1 cellular context compared by ENCODE assay signal in genomic region chr11:77589521-77590193, GRCh38.
TF ChIP-seq lines count a peak whose summit lies in the region.

Gene AQP11, plus strand, starts transcription at chr11:77589953. Its CDS starts 40 bp downstream, at chr11:77589993.

TF ChIP-seq in GM23338, 12 proteins besides CTCF, POLR2A, EP300 and RAD21 (continued from another document):
- no peak for TF ChIP-seq STAT1 (IDR thresholded peaks at IDR 0.05; ENCODE audit: unreplicated experiment)
- TF ChIP-seq ZNF114 (CRISPR knock-in tag; IDR thresholded peaks at IDR 0.05), result no peak
- TF ChIP-seq ZNF331 (CRISPR knock-in tag; IDR thresholded peaks at IDR 0.05; ENCODE audit: low read depth), result no peak
- peak; percentile 58 for TF ChIP-seq POLR2AphosphoS5 (IDR thresholded peaks at IDR 0.05; ENCODE audit: low read depth)
